In genomic region chr1:14952626-14953314, GRCh38 we compare ENCODE assay signal across 1 cellular context.
TF ChIP-seq lines count a peak whose summit lies in the region.

No MANE protein-coding gene starts in this region.

TF ChIP-seq in HepG2, 621 proteins besides CTCF, POLR2A, EP300 and RAD21 (continued from another document):
- no peak for TF ChIP-seq ZNF512B (CRISPR knock-in tag; IDR thresholded peaks at IDR 0.05; ENCODE audit: borderline replicate concordance)
- TF ChIP-seq ZNF766 (CRISPR knock-in tag; IDR thresholded peaks at IDR 0.05; ENCODE audit: borderline replicate concordance): peak; percentile 85; the same call in 1 of the 2 replicates
- no peak for TF ChIP-seq ZNF121 (CRISPR knock-in tag; IDR thresholded peaks at IDR 0.05)
- peak; percentile 88 for TF ChIP-seq THRA (CRISPR knock-in tag; IDR thresholded peaks at IDR 0.05; ENCODE audit: borderline replicate concordance)
- no peak for TF ChIP-seq IRX3 (CRISPR knock-in tag; IDR thresholded peaks at IDR 0.05; ENCODE audit: borderline replicate concordance, low read depth)
- 0 out of 2 replicates have a peak, but pooled peaks have one; percentile 78 for TF ChIP-seq SAFB2 (CRISPR knock-in tag; IDR thresholded peaks at IDR 0.05; ENCODE audit: borderline replicate concordance, low read depth)
- TF ChIP-seq NCOA1 (CRISPR knock-in tag; IDR thresholded peaks at IDR 0.05): peak; percentile 90; the same call in 1 of the 2 replicates
- no peak for TF ChIP-seq ATF7-NPFF (CRISPR knock-in tag; IDR thresholded peaks at IDR 0.05; ENCODE audit: low read depth)
- TF ChIP-seq PBX3 (CRISPR knock-in tag; IDR thresholded peaks at IDR 0.05; ENCODE audit: borderline replicate concordance): no peak
- TF ChIP-seq ZIK1 (CRISPR knock-in tag; IDR thresholded peaks at IDR 0.05; ENCODE audit: borderline replicate concordance, low read depth): no peak; the same call in 1 of the 2 replicates
- TF ChIP-seq NFKBIZ (CRISPR knock-in tag; IDR thresholded peaks at IDR 0.05): 0 out of 2 replicates have a peak, but pooled peaks have one; percentile 47
- no peak for TF ChIP-seq CEBPZ (IDR thresholded peaks at IDR 0.05; ENCODE audit: low read length)
- peak; percentile 84; the same call in 1 of the 2 replicates for TF ChIP-seq ZNF230 (CRISPR knock-in tag; IDR thresholded peaks at IDR 0.05)
- TF ChIP-seq ZNF576 (CRISPR knock-in tag; IDR thresholded peaks at IDR 0.05): peak; percentile 17; the same call in 1 of the 2 replicates
- no peak for TF ChIP-seq ZNF619 (CRISPR knock-in tag; IDR thresholded peaks at IDR 0.05)
- TF ChIP-seq ZNF737 (CRISPR knock-in tag; IDR thresholded peaks at IDR 0.05; ENCODE audit: borderline replicate concordance): no peak
- TF ChIP-seq HNRNPK (IDR thresholded peaks at IDR 0.05; ENCODE audit: low read depth, low read length, poor library complexity, severe bottlenecking): no peak
- peak; percentile 54; the same call in 1 of the 2 replicates for TF ChIP-seq KDM2A (CRISPR knock-in tag; IDR thresholded peaks at IDR 0.05; ENCODE audit: borderline replicate concordance, low read depth)
- TF ChIP-seq ZNF879 (CRISPR knock-in tag; IDR thresholded peaks at IDR 0.05): no peak
- TF ChIP-seq YEATS4 (CRISPR knock-in tag; IDR thresholded peaks at IDR 0.05; ENCODE audit: borderline replicate concordance): peak; percentile 90; the same call in 1 of the 2 replicates
- peak; percentile 88; the same call in 1 of the 2 replicates for TF ChIP-seq ZBTB4 (CRISPR knock-in tag; IDR thresholded peaks at IDR 0.05; ENCODE audit: borderline replicate concordance)
- TF ChIP-seq ETV6 (CRISPR knock-in tag; conservative IDR thresholded peaks at IDR 0.05): no peak
- peak; percentile 99 for TF ChIP-seq PAXIP1 (CRISPR knock-in tag; conservative IDR thresholded peaks at IDR 0.05)
- TF ChIP-seq ZNF687 (CRISPR knock-in tag; IDR thresholded peaks at IDR 0.05): peak; percentile 100
- TF ChIP-seq ZNF670 (CRISPR knock-in tag; IDR thresholded peaks at IDR 0.05; ENCODE audit: borderline replicate concordance): peak; percentile 86; the same call in 1 of the 2 replicates
- peak; percentile 98 for TF ChIP-seq FOXJ3 (CRISPR knock-in tag; IDR thresholded peaks at IDR 0.05; ENCODE audit: borderline replicate concordance)
- TF ChIP-seq ZNF138 (CRISPR knock-in tag; IDR thresholded peaks at IDR 0.05; ENCODE audit: low read depth): no peak; the same call in 1 of the 2 replicates
